ENCODE assay signal across 1 cellular context in genomic region chr19:662207-662961, GRCh38.
A peak's percentile ranks its signal among the peaks of the same experiment; 100 is the strongest.
TF ChIP-seq lines count a peak whose summit lies in the region.

No MANE protein-coding gene starts in this region.

TF ChIP-seq in HepG2, 621 proteins besides CTCF, POLR2A, EP300 and RAD21 (continued from another document):
- TF ChIP-seq PREB (CRISPR knock-in tag; IDR thresholded peaks at IDR 0.05) (no peak), ATF1 (CRISPR knock-in tag; IDR thresholded peaks at IDR 0.05) (no peak), HDAC6 (IDR thresholded peaks at IDR 0.05; ENCODE audit: low read depth, low read length) (no peak), ZIK1 (CRISPR knock-in tag; IDR thresholded peaks at IDR 0.05; ENCODE audit: borderline replicate concordance, low read depth) (no peak), ZHX1 (CRISPR knock-in tag; IDR thresholded peaks at IDR 0.05; ENCODE audit: low read depth) (no peak), TFAP4 (IDR thresholded peaks at IDR 0.05; ENCODE audit: borderline replicate concordance, low read depth) (peak; percentile 15; the same call in 1 of the 2 replicates), ZNF660 (CRISPR knock-in tag; IDR thresholded peaks at IDR 0.05; ENCODE audit: borderline replicate concordance, low read depth) (no peak), CERS6 (CRISPR knock-in tag; IDR thresholded peaks at IDR 0.05) (no peak), NAIF1 (CRISPR knock-in tag; IDR thresholded peaks at IDR 0.05; ENCODE audit: borderline replicate concordance) (no peak), ZNF740 (CRISPR knock-in tag; IDR thresholded peaks at IDR 0.05) (no peak), ATAD3A (CRISPR knock-in tag; IDR thresholded peaks at IDR 0.05) (no peak), KLF15 (CRISPR knock-in tag; IDR thresholded peaks at IDR 0.05; ENCODE audit: borderline replicate concordance) (no peak), FLYWCH1 (CRISPR knock-in tag; IDR thresholded peaks at IDR 0.05) (no peak), LBX2 (CRISPR knock-in tag; IDR thresholded peaks at IDR 0.05; ENCODE audit: borderline replicate concordance) (no peak), SRSF1 (optimal IDR thresholded peaks at IDR 0.05; ENCODE audit: low read depth, low read length) (no peak), SRY (CRISPR knock-in tag; IDR thresholded peaks at IDR 0.05) (no peak; the same call in 1 of the 2 replicates)
